15 cellular contexts compared by ENCODE assay signal in the genomic region with DNA sequence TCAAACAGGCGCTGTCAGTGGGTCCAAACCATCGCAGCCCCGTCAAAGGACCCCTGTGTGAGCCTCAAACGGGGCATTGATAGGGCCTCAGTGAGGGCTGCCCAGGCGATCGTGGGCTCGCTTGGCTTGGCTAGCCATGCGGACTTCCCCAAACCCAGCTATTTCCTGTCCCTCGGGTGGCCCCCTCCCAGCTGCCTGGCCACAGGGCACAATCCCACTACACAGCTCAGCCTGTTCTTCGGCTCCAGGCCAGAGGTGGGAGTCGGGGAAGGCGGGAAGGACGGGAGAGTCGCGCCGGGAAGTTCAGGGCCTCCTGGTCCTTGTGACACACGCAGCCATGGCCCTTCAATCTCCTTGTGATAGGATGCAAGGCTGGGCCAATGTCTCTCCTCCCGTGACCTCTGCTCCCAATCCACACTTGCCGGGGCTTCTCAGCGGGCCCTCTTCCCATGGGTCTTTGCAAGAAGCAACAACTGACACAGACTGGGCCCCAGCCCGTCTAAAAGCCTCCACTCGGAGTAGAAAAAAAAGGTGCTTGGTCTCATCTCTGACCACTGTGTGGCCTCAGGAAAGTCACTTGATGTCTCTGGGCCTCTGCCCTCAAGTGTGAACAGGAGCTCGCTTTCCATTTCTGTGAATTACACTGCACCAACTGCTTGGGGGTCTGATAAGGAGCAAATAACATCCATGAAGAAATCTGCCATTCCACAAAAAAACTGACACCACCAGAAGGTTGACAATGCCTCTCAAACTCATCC. TPM values are rescaled to one million over a fixed set of nuclear protein-coding genes. Genes with fewer than 3 reads are reported as not detected.
A peak's percentile ranks its signal among the peaks of the same experiment; 100 is the strongest.
DNase-seq lines count a peak whose midpoint lies in the region; ATAC-seq and TF ChIP-seq lines count a peak whose summit lies in the region.
"Had no signal": no experiment of that assay in that cellular context is flagged by ENCODE, and none has a peak within 500 bp of the region (broad histone marks: within the 10 kb centered on the region; RNA-seq: fewer than 3 reads in every experiment).

No MANE protein-coding gene starts in this region.

- H3K9me3 ChIP-seq in OCI-LY3 (ENCODE audit: insufficient read depth, low read length) (no peaks in the 10 kb centered on the region), psoas muscle (no peaks in the 10 kb centered on the region)
- H3K9me3 ChIP-seq: A549 had no signal

- CTCF ChIA-PET in activated naive CD4-positive, alpha-beta T cell treated with anti-CD3 and anti-CD28 coated beads, Interleukin-2, amount 10 ng/mL, durations not matched to agents 7 days and 5 days (lab: Charles Lee) = interaction anchor here (0.7 to 4.5 kb wide), 5 partner anchors 10 to 71 kb away, joined by 3 to 38 read pairs (median 4); no protein-coding TSS in a partner anchor

- H3K27ac ChIP-seq in OCI-LY3 (ENCODE audit: low read length) (no peak overlapping the region), substantia nigra (ENCODE audit: low read depth, low read length, poor library complexity, severe bottlenecking) (peak overlapping the region; percentile 70), psoas muscle (no peak overlapping the region)
- H3K27ac ChIP-seq: A549 had no signal

- H3K4me3 ChIP-seq in OCI-LY3 (ENCODE audit: low read length) (no peak overlapping the region), psoas muscle (no peak overlapping the region)
- H3K4me3 ChIP-seq: A549 had no signal

- no peak overlapping the region for H3K9ac ChIP-seq in OCI-LY3 (ENCODE audit: low read length)

- WGBS in psoas muscle, 3 donors = 69 to 77% (median 73%) methylated on average over 23 of the region's 23 CpGs

- TF ChIP-seq CTCF in OCI-LY3 (IDR thresholded peaks at IDR 0.05; ENCODE audit: low read depth, low read length) = no peak
- no peak for TF ChIP-seq CTCF in psoas muscle (IDR thresholded peaks at IDR 0.05)

- H3K36me3 ChIP-seq in OCI-LY3 (replicated peaks; ENCODE audit: low read depth, low read length) (peaks cover 25% of the 10 kb centered on the region), psoas muscle (ENCODE audit: insufficient read depth in 1 of 2, low read depth in 1 of 2) (no peaks in the 10 kb centered on the region)

- H3K27ac Mint-ChIP-seq in activated naive CD4-positive, alpha-beta T cell treated with anti-CD3 and anti-CD28 coated beads, Interleukin-2, amount 10 ng/mL, durations not matched to agents 7 days and 5 days = peak overlapping the region; percentile 42
- H3K27ac Mint-ChIP-seq in immature natural killer cell = peak overlapping the region; percentile 29 to 88 (median 72)

- intact Hi-C loops in psoas muscle (cut with DNase I) = no loop called here

- no peaks in the 10 kb centered on the region for H3K27me3 ChIP-seq in OCI-LY3 (ENCODE audit: low read depth, low read length)
- no peaks in the 10 kb centered on the region for H3K27me3 ChIP-seq in psoas muscle (ENCODE audit: insufficient read depth in 3 of 3, low read length in 2 of 3)

- H3K36me3 Mint-ChIP-seq in activated naive CD4-positive, alpha-beta T cell treated with anti-CD3 and anti-CD28 coated beads, Interleukin-2, amount 10 ng/mL, durations not matched to agents 7 days and 5 days = peaks cover 31% of the 10 kb centered on the region
- H3K36me3 Mint-ChIP-seq in immature natural killer cell = peaks cover 8 to 20% (median 17%) of the 10 kb centered on the region in 3 donors

- peaks cover 12% of the 10 kb centered on the region; the same call in 1 of the 2 replicates for H4K20me1 ChIP-seq in OCI-LY3 (ENCODE audit: insufficient read depth, low read length)

- peak overlapping the region; percentile 17; the same call in 1 of the 2 replicates for H3K4me2 ChIP-seq in OCI-LY3 (ENCODE audit: low read length)
- H3K4me2 ChIP-seq: A549 had no signal

- H2AFZ ChIP-seq in OCI-LY3 (ENCODE audit: low read depth, low read length) = no peak overlapping the region

- H3K4me1 ChIP-seq in OCI-LY3 (ENCODE audit: low read length) (peaks cover 16% of the 10 kb centered on the region), psoas muscle (no peaks in the 10 kb centered on the region)
- H3K4me1 ChIP-seq: A549 had no signal

- H3K4me1 Mint-ChIP-seq in activated naive CD4-positive, alpha-beta T cell treated with anti-CD3 and anti-CD28 coated beads, Interleukin-2, amount 10 ng/mL, durations not matched to agents 7 days and 5 days = peaks cover 12% of the 10 kb centered on the region
- peaks cover 40 to 49% of the 10 kb centered on the region in 2 donors for H3K4me1 Mint-ChIP-seq in immature natural killer cell

- H3K79me2 ChIP-seq in OCI-LY3 (ENCODE audit: low read length) = no peaks in the 10 kb centered on the region

- DNase-seq in activated naive CD4-positive, alpha-beta T cell treated with anti-CD3 and anti-CD28 coated beads, Interleukin-2, amount 10 ng/mL, durations not matched to agents 7 days and 5 days = no peak
- DNase-seq in activated naive CD4-positive, alpha-beta T cell treated with anti-CD3 and anti-CD28 coated beads, Interleukin-2, amount 50 U/mL, for 16 hours = no peak
- no peak for DNase-seq in immature natural killer cell
- peak in 21 of 49 donors; percentile 15 to 54 (median 32) for DNase-seq in substantia nigra (lab: John Stamatoyannopoulos, UW)
- DNase-seq in activated CD4-positive, CD25-positive, alpha-beta regulatory T cell (lab: John Stamatoyannopoulos, UW) = no peak
- no peak for DNase-seq in HuH-7 (ENCODE audit: low spot score)
- DNase-seq in psoas muscle = no peak
- DNase-seq: activated T-cell treated with anti-CD3 and anti-CD28 coated beads for 4 hours; DMS153; effector memory CD4-positive, alpha-beta T cell; islet precursor cell; MV-4-11; stimulated activated CD4-positive, alpha-beta T cell treated with anti-CD3 and anti-CD28 coated beads, Interleukin-12 subunit alpha, Interleukin-12 subunit beta, amount 100 ng/mL, for 4 hours had no signal

- ATAC-seq in psoas muscle = no peak
- ATAC-seq: A549 had no signal

- H3K27me3 Mint-ChIP-seq in activated naive CD4-positive, alpha-beta T cell treated with anti-CD3 and anti-CD28 coated beads, Interleukin-2, amount 10 ng/mL, durations not matched to agents 7 days and 5 days = peaks cover 3% of the 10 kb centered on the region
- H3K27me3 Mint-ChIP-seq in immature natural killer cell (ENCODE audit: low read depth in 3 of 3) = peaks cover 0 to 9% (median 5%) of the 10 kb centered on the region in 3 donors

- H3K4me3 Mint-ChIP-seq in activated naive CD4-positive, alpha-beta T cell treated with anti-CD3 and anti-CD28 coated beads, Interleukin-2, amount 10 ng/mL, durations not matched to agents 7 days and 5 days = no peak overlapping the region
- peak overlapping the region in 3 of 5 donors; percentile 15 to 33 (median 17) for H3K4me3 Mint-ChIP-seq in immature natural killer cell

- H3K9me3 Mint-ChIP-seq in activated naive CD4-positive, alpha-beta T cell treated with anti-CD3 and anti-CD28 coated beads, Interleukin-2, amount 10 ng/mL, durations not matched to agents 7 days and 5 days = no peaks in the 10 kb centered on the region
- no peaks in the 10 kb centered on the region for H3K9me3 Mint-ChIP-seq in immature natural killer cell

RNA-seq across cellular contexts. Expression of a gene that starts 7.1 kb away (rescaled TPM):
- not detected for polyA plus RNA-seq in immature natural killer cell
- not detected for total RNA-seq in psoas muscle
- under 1 TPM; 0.03 to 0.07 (median 0.04) TPM for polyA plus RNA-seq in psoas muscle

RNA-seq across cellular contexts. Expression of a gene that starts 27.0 kb away (rescaled TPM):
- polyA plus RNA-seq in immature natural killer cell (100 to 1,000 TPM; 464 to 744 (median 541) TPM), psoas muscle (10 to 100 TPM in 1 of 3 donors, 1 to 10 TPM in 2; 3.0 to 14.5 (median 4.3) TPM)
- 10 to 100 TPM in 3 of 4 donors, 1 to 10 TPM in 1; 8.2 to 14.4 (median 13.7) TPM for total RNA-seq in psoas muscle

Comparison
In these comparisons a context has a peak if more than half of its experiments do, and no peak if none do; other contexts are left out.
1. RNA of a gene that starts 27.0 kb away (polyA plus RNA-seq): 464 to 744 TPM in immature natural killer cell; 3.0 to 14.5 TPM in psoas muscle; every median in the first group is over 10 times any median in the second.